In genomic region chr9:4750021-4750673, GRCh38 we compare ENCODE assay signal across 8 cellular contexts. TPM values are rescaled to one million over a fixed set of nuclear protein-coding genes. Genes with fewer than 3 reads are reported as not detected.
DNase-seq lines count a peak whose midpoint lies in the region; ATAC-seq and TF ChIP-seq lines count a peak whose summit lies in the region.

No MANE protein-coding gene starts in this region.

- no peaks in the 10 kb centered on the region for H3K36me3 Mint-ChIP-seq in activated CD8-positive, alpha-beta T cell treated with anti-CD3 and anti-CD28 coated beads, Interleukin-2, amount 10 ng/mL, durations not matched to agents 7 days and 5 days (ENCODE audit: low read depth)

- no peaks in the 10 kb centered on the region for H3K4me1 ChIP-seq in tibial nerve

- H3K4me3 Mint-ChIP-seq in activated CD8-positive, alpha-beta T cell treated with anti-CD3 and anti-CD28 coated beads, Interleukin-2, amount 10 ng/mL, durations not matched to agents 7 days and 5 days = no peak overlapping the region

- ATAC-seq in activated CD8-positive, alpha-beta T cell treated with anti-CD3 and anti-CD28 coated beads, Interleukin-2, amount 10 ng/mL, durations not matched to agents 7 days and 5 days = peak; percentile 68
- ATAC-seq in GM18511 (IDR thresholded peaks at IDR 0.05; ENCODE audit: unreplicated experiment) (no peak), GM19395 (IDR thresholded peaks at IDR 0.05; ENCODE audit: unreplicated experiment) (no peak)

- WGBS in tibial nerve, 2 donors = 38% methylated on average over 8 of the region's 8 CpGs

- no peak overlapping the region for H3K4me3 ChIP-seq in GM12864 (ENCODE audit: low read depth, low read length)
- H3K4me3 ChIP-seq in NB4 (ENCODE audit: low read depth, low read length) = no peak overlapping the region
- H3K4me3 ChIP-seq in tibial nerve = no peak overlapping the region

- no peak for TF ChIP-seq EP300 in tibial nerve (IDR thresholded peaks at IDR 0.05)

- H3K4me1 Mint-ChIP-seq in activated CD8-positive, alpha-beta T cell treated with anti-CD3 and anti-CD28 coated beads, Interleukin-2, amount 10 ng/mL, durations not matched to agents 7 days and 5 days (ENCODE audit: low read depth) = peaks cover 2% of the 10 kb centered on the region

- peaks cover 2% of the 10 kb centered on the region for H3K27me3 Mint-ChIP-seq in activated CD8-positive, alpha-beta T cell treated with anti-CD3 and anti-CD28 coated beads, Interleukin-2, amount 10 ng/mL, durations not matched to agents 7 days and 5 days (ENCODE audit: low read depth)

- H3K9me3 Mint-ChIP-seq in activated CD8-positive, alpha-beta T cell treated with anti-CD3 and anti-CD28 coated beads, Interleukin-2, amount 10 ng/mL, durations not matched to agents 7 days and 5 days (ENCODE audit: insufficient read depth) = no peaks in the 10 kb centered on the region

- no peak overlapping the region for H3K27ac ChIP-seq in tibial nerve

- no peak overlapping the region for H3K27ac Mint-ChIP-seq in activated CD8-positive, alpha-beta T cell treated with anti-CD3 and anti-CD28 coated beads, Interleukin-2, amount 10 ng/mL, durations not matched to agents 7 days and 5 days

- H3K27me3 ChIP-seq in tibial nerve = no peaks in the 10 kb centered on the region

- POLR2A ChIA-PET in activated CD8-positive, alpha-beta T cell treated with anti-CD3 and anti-CD28 coated beads, Interleukin-2, amount 10 ng/mL, durations not matched to agents 7 days and 5 days (lab: Charles Lee) = interaction anchor here (1.8 kb wide), 1 partner anchor 9 kb away, joined by 9 read pairs; the partner anchor contains the start of gene AK3

- no peaks in the 10 kb centered on the region for H3K36me3 ChIP-seq in tibial nerve

- TF ChIP-seq POLR2A in NB4 (IDR thresholded peaks at IDR 0.05; ENCODE audit: extremely low read depth, insufficient read length) (no peak), tibial nerve (IDR thresholded peaks at IDR 0.05) (no peak)

- DNase-seq in GM12864 (ENCODE audit: low read depth) = no peak
- peak; percentile 77 for DNase-seq in NB4 (ENCODE audit: low read depth)
- DNase-seq in activated CD8-positive, alpha-beta T cell treated with anti-CD3 and anti-CD28 coated beads, Interleukin-2, amount 10 ng/mL, durations not matched to agents 7 days and 5 days = no peak
- DNase-seq in inferior parietal cortex (ENCODE audit: extremely low spot score) = peak; percentile 79
- DNase-seq in tibial nerve (ENCODE audit: low spot score in 2 of 2) = peak in 1 of 2 donors; percentile 54
- DNase-seq in stimulated activated CD8-positive, alpha-beta memory T cell treated with anti-CD3 and anti-CD28 coated beads, Interleukin-4, amount 100 ng/mL, for 48 hours = no peak

- CTCF ChIA-PET in activated CD8-positive, alpha-beta T cell treated with anti-CD3 and anti-CD28 coated beads, Interleukin-2, amount 10 ng/mL, durations not matched to agents 7 days and 5 days (lab: Charles Lee) = interaction anchor here (0.6 to 2.3 kb wide), 15 partner anchors 9 to 690 kb away, joined by 3 to 14 read pairs (median 3); partner anchors contain the start of gene AK3

- no peaks in the 10 kb centered on the region for H3K9me3 ChIP-seq in tibial nerve

- TF ChIP-seq CTCF in GM12864 (IDR thresholded peaks at IDR 0.05; ENCODE audit: low read depth, low read length, missing control alignments) (peak; percentile 57), NB4 (IDR thresholded peaks at IDR 0.05; ENCODE audit: low read depth, low read length) (peak; percentile 68), tibial nerve (IDR thresholded peaks at IDR 0.05) (peak; percentile 36 to 60 (median 48))

RNA-seq across cellular contexts. Expression of gene AK3, which starts 9.1 kb away (rescaled TPM):
- total RNA-seq in activated CD8-positive, alpha-beta T cell treated with anti-CD3 and anti-CD28 coated beads, Interleukin-2, amount 10 ng/mL, durations not matched to agents 7 days and 5 days = 10 to 100 TPM; 34.8 to 35.4 TPM
- 10 to 100 TPM; 70.2 to 97.5 (median 93.4) TPM for total RNA-seq in tibial nerve

RNA-seq across cellular contexts. Expression of gene RCL1, which starts 42.6 kb away (rescaled TPM):
- 10 to 100 TPM; 16.8 TPM for total RNA-seq in activated CD8-positive, alpha-beta T cell treated with anti-CD3 and anti-CD28 coated beads, Interleukin-2, amount 10 ng/mL, durations not matched to agents 7 days and 5 days
- 10 to 100 TPM; 54.8 to 85.3 (median 64.0) TPM for total RNA-seq in tibial nerve

Comparison
In these comparisons a context has a peak if more than half of its experiments do, and no peak if none do; other contexts are left out.
1. DNase-seq: peak in NB4 (single experiment) and inferior parietal cortex (single experiment); none in GM12864 (single experiment), activated CD8-positive, alpha-beta T cell treated with anti-CD3 and anti-CD28 coated beads, Interleukin-2, amount 10 ng/mL, durations not matched to agents 7 days and 5 days (single experiment) and stimulated activated CD8-positive, alpha-beta memory T cell treated with anti-CD3 and anti-CD28 coated beads, Interleukin-4, amount 100 ng/mL, for 48 hours (single experiment).
2. Peak in every context shown above with its lines, with median percentiles within 50 percentile points of each other: CTCF ChIP-seq.